ENCODE assay signal across 26 cellular contexts in genomic region chr6:36154286-36154685, GRCh38. TPM values are rescaled to one million over a fixed set of nuclear protein-coding genes. Genes with fewer than 3 reads are reported as not detected.
DNase-seq lines count a peak whose midpoint lies in the region; ATAC-seq, FAIRE-seq and TF ChIP-seq lines count a peak whose summit lies in the region.
"Had no signal": no experiment of that assay in that cellular context is flagged by ENCODE, and none has a peak within 500 bp of the region (broad histone marks: within the 10 kb centered on the region; RNA-seq: fewer than 3 reads in every experiment).

No MANE protein-coding gene starts in this region.

- H3K27ac ChIP-seq in RWPE2 (ENCODE audit: poor library complexity, severe bottlenecking) (no peak overlapping the region), upper lobe of right lung (no peak overlapping the region)
- H3K27ac ChIP-seq: cardiac muscle cell, HL-60, neutrophil, Peyer's patch, upper lobe of left lung had no signal

- H3K4me3 ChIP-seq in RWPE2 (ENCODE audit: severe bottlenecking) = no peak overlapping the region
- no peak overlapping the region for H3K4me3 ChIP-seq in upper lobe of right lung
- H3K4me3 ChIP-seq: cardiac muscle cell, Peyer's patch, upper lobe of left lung had no signal

- DNase-seq in SIG-M5 treated with dmso at 0.1 percent for 504 hours (lab: John Stamatoyannopoulos, UW; ENCODE audit: unreplicated experiment) = peak; percentile 51
- no peak for DNase-seq in SIG-M5 (lab: John Stamatoyannopoulos, UW)
- DNase-seq in RWPE2 (ENCODE audit: low spot score) = no peak
- DNase-seq in islet precursor cell = peak; percentile 83
- DNase-seq in upper lobe of right lung = no peak
- no peak for DNase-seq in urothelium cell line (ENCODE audit: low spot score)
- DNase-seq in mesenteric fat pad (ENCODE audit: low spot score) = no peak
- DNase-seq: activated CD4-positive, alpha-beta T cell treated with anti-CD3 and anti-CD28 coated beads for 48 hours; activated CD8-positive, alpha-beta memory T cell treated with anti-CD3 and anti-CD28 coated beads, Interleukin-2, amount 10 ng/mL, durations not matched to agents 7 days and 5 days; activated naive CD4-positive, alpha-beta T cell treated with anti-CD3 and anti-CD28 coated beads, Interleukin-2, amount 50 U/mL, for 16 hours; activated T-cell treated with anti-CD3 and anti-CD28 coated beads, Interleukin-2, amount 50 U/mL, for 72 hours; amygdala; cortex of kidney; endodermal cell; H9; kidney glomerular epithelial cell; NCI-H1105; NCI-H2029 treated with DMSO at 0.1 percent for 48 hours; Peyer's patch; T-helper 17 cell had no signal

- intact Hi-C loops in upper lobe of right lung (cut with DNase I) = no loop called here

- H3K36me3 ChIP-seq in RWPE2 (ENCODE audit: low read depth) (no peaks in the 10 kb centered on the region; the same call in 1 of the 2 replicates), upper lobe of right lung (no peaks in the 10 kb centered on the region)
- H3K36me3 ChIP-seq: cardiac muscle cell, neutrophil, Peyer's patch, upper lobe of left lung had no signal

- H3K27me3 ChIP-seq in RWPE2 (ENCODE audit: insufficient read depth, poor library complexity, severe bottlenecking) = no peaks in the 10 kb centered on the region
- no peaks in the 10 kb centered on the region for H3K27me3 ChIP-seq in upper lobe of right lung
- H3K27me3 ChIP-seq: cardiac muscle cell, neutrophil, Peyer's patch, upper lobe of left lung had no signal

- TF ChIP-seq CTCF in RWPE2 (IDR thresholded peaks at IDR 0.05; ENCODE audit: poor library complexity, severe bottlenecking) = no peak
- no peak for TF ChIP-seq CTCF in upper lobe of right lung (IDR thresholded peaks at IDR 0.05)

- FAIRE-seq in urothelium cell line (lab: Jason Lieb, UNC) = no peak
- FAIRE-seq: GM12892 had no signal

- ATAC-seq in RWPE2 (ENCODE audit: low read depth) (peak; percentile 49), upper lobe of right lung (peak; percentile 56), GM19455 (IDR thresholded peaks at IDR 0.05; ENCODE audit: unreplicated experiment) (no peak)
- ATAC-seq: activated CD8-positive, alpha-beta memory T cell treated with anti-CD3 and anti-CD28 coated beads, Interleukin-2, amount 10 ng/mL, durations not matched to agents 7 days and 5 days; activated T-cell treated with anti-CD3 and anti-CD28 coated beads, Interleukin-2, amount 50 U/mL, for 72 hours; T-helper 17 cell had no signal

- H3K4me1 ChIP-seq in RWPE2 (ENCODE audit: insufficient read depth, poor library complexity, severe bottlenecking) (peaks cover 8% of the 10 kb centered on the region), upper lobe of right lung (peaks cover 10% of the 10 kb centered on the region)
- H3K4me1 ChIP-seq: Peyer's patch had no signal

- H3K9me3 ChIP-seq in RWPE2 (ENCODE audit: severe bottlenecking) = no peaks in the 10 kb centered on the region
- H3K9me3 ChIP-seq in upper lobe of right lung = no peaks in the 10 kb centered on the region
- H3K9me3 ChIP-seq: neutrophil, Peyer's patch, upper lobe of left lung had no signal

RNA-seq across cellular contexts. Expression of gene MAPK13, which starts 24.0 kb away (rescaled TPM):
- total RNA-seq in upper lobe of right lung = 71.4 TPM
- total RNA-seq in mesenteric fat pad = 12.2 TPM

RNA-seq across cellular contexts. Expression of gene BRPF3, which starts 42.3 kb away (rescaled TPM):
- total RNA-seq in upper lobe of right lung = 37.8 TPM
- 26.1 TPM for total RNA-seq in mesenteric fat pad

Comparison
In these comparisons a context has a peak if more than half of its experiments do, and no peak if none do; other contexts are left out.
1. DNase-seq: peak in SIG-M5 treated with dmso at 0.1 percent for 504 hours (single experiment) and islet precursor cell (single experiment); none in SIG-M5 (single experiment), RWPE2 (single experiment), upper lobe of right lung (single experiment), urothelium cell line (single experiment) and mesenteric fat pad (single experiment).